1 cellular context compared by ENCODE assay signal in genomic region chr22:47115921-47116320, GRCh38.
TF ChIP-seq lines count a peak whose summit lies in the region.

No MANE protein-coding gene starts in this region.

TF ChIP-seq in HepG2, 621 proteins besides CTCF, POLR2A, EP300 and RAD21 (continued from another document):
- no peak for TF ChIP-seq AHDC1 (CRISPR knock-in tag; IDR thresholded peaks at IDR 0.05; ENCODE audit: borderline replicate concordance)
- no peak for TF ChIP-seq ZSCAN9 (CRISPR knock-in tag; IDR thresholded peaks at IDR 0.05; ENCODE audit: borderline replicate concordance)
- TF ChIP-seq AHR (CRISPR knock-in tag; IDR thresholded peaks at IDR 0.05): no peak
- no peak for TF ChIP-seq MXD1 (CRISPR knock-in tag; IDR thresholded peaks at IDR 0.05)
- TF ChIP-seq KDM2A (CRISPR knock-in tag; IDR thresholded peaks at IDR 0.05; ENCODE audit: borderline replicate concordance, low read depth): no peak
- no peak for TF ChIP-seq RELA (CRISPR knock-in tag; IDR thresholded peaks at IDR 0.05)
- no peak for TF ChIP-seq HNF4G (IDR thresholded peaks at IDR 0.05; ENCODE audit: borderline replicate concordance, low read depth, low read length)
- no peak for TF ChIP-seq HNF4G (CRISPR knock-in tag; IDR thresholded peaks at IDR 0.05; ENCODE audit: borderline replicate concordance, low read depth)
